21 cellular contexts compared by ENCODE assay signal in the genomic region with DNA sequence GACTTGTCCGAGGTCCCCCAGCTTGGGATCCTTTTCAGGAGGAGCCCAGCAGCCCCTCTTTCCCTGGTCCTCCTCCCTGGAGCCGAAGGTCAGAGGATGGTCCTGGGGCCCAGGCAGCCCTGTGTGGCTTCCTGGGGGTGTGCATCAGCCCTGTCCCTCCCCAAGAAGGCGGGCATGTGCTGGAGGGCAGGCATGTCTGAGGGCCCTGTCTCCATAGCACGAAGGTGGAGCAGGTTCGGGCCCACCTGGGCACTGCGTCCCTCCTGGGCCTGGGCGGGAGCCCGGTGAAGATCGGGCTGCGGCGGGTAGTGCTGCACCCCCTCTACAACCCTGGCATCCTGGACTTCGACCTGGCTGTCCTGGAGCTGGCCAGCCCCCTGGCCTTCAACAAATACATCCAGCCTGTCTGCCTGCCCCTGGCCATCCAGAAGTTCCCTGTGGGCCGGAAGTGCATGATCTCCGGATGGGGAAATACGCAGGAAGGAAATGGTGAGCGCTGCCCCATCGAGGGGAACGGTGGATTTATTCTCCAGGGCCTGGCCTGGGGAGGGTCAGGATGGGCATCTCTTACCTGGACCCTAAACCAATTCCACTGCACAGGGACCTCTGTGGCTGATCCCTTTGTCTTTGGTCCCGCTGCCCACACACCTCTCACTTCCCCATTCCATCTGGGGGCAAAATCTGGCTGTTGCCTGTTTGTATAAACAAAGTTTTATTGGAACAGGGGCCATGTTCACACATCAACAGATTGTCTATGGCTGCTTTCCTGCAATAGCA. TPM values are rescaled to one million over a fixed set of nuclear protein-coding genes. Genes with fewer than 3 reads are reported as not detected.
DNase-seq lines count a peak whose midpoint lies in the region; ATAC-seq, FAIRE-seq and TF ChIP-seq lines count a peak whose summit lies in the region.
"Had no signal": no experiment of that assay in that cellular context is flagged by ENCODE, and none has a peak within 500 bp of the region (broad histone marks: within the 10 kb centered on the region; RNA-seq: fewer than 3 reads in every experiment).

No MANE protein-coding gene starts in this region.

- peaks cover 8% of the 10 kb centered on the region for H3K36me3 Mint-ChIP-seq in astrocyte (ENCODE audit: low read depth, unreplicated experiment)

- no peaks in the 10 kb centered on the region for H3K4me1 Mint-ChIP-seq in astrocyte (ENCODE audit: low read depth, unreplicated experiment)
- H3K4me1 Mint-ChIP-seq: activated naive CD8-positive, alpha-beta T cell treated with anti-CD3 and anti-CD28 coated beads, Interleukin-2, amount 50 U/mL, for 24 hours had no signal

- no peaks in the 10 kb centered on the region for H3K27me3 Mint-ChIP-seq in astrocyte (ENCODE audit: low read depth, unreplicated experiment)
- H3K27me3 Mint-ChIP-seq: activated naive CD8-positive, alpha-beta T cell treated with anti-CD3 and anti-CD28 coated beads, Interleukin-2, amount 50 U/mL, for 24 hours had no signal

- ATAC-seq in A549 (peak; percentile 32 to 36; a peak in 5 of 6 replicates), right lobe of liver (peak; percentile 81 to 91 (median 83)), HG03565 (IDR thresholded peaks at IDR 0.05; ENCODE audit: unreplicated experiment) (no peak)
- ATAC-seq: activated naive CD8-positive, alpha-beta T cell treated with anti-CD3 and anti-CD28 coated beads, Interleukin-2, amount 50 U/mL, for 24 hours had no signal

- no peaks in the 10 kb centered on the region for H3K27me3 ChIP-seq in H7 (ENCODE audit: control insufficient read depth, insufficient read depth, low read length)
- H3K27me3 ChIP-seq in astrocyte (ENCODE audit: insufficient read depth, low read length) = no peaks in the 10 kb centered on the region
- H3K27me3 ChIP-seq in right lobe of liver = no peaks in the 10 kb centered on the region
- H3K27me3 ChIP-seq: brain microvascular endothelial cell, SJSA1 had no signal

- TF ChIP-seq POLR2A in A549 (IDR thresholded peaks at IDR 0.05; ENCODE audit: low read length) (no peak), right lobe of liver (IDR thresholded peaks at IDR 0.05) (no peak)

- H3K4me3 ChIP-seq in A549 (no peak overlapping the region), H7 (ENCODE audit: insufficient read depth, low read depth, low read length) (no peak overlapping the region), astrocyte (ENCODE audit: insufficient read depth, low read depth, low read length) (no peak overlapping the region), right lobe of liver (no peak overlapping the region)
- H3K4me3 ChIP-seq: lung, SJSA1 had no signal

- no peak overlapping the region for H3K4me2 ChIP-seq in A549
- H3K4me2 ChIP-seq in astrocyte (ENCODE audit: low read length) = no peak overlapping the region

- no peak for TF ChIP-seq EP300 in A549 (IDR thresholded peaks at IDR 0.05)

- FAIRE-seq in A549 (lab: Jason Lieb, UNC) = no peak
- FAIRE-seq in astrocyte (lab: Jason Lieb, UNC) = no peak
- FAIRE-seq: colon, GM19239 had no signal

- TF ChIP-seq CTCF in A549 (IDR thresholded peaks at IDR 0.05) (no peak), astrocyte (IDR thresholded peaks at IDR 0.05; ENCODE audit: insufficient read depth, low read depth, low read length) (no peak), right lobe of liver (IDR thresholded peaks at IDR 0.05) (no peak)

- peak overlapping the region; percentile 7 for H3K27ac Mint-ChIP-seq in astrocyte (ENCODE audit: unreplicated experiment)
- H3K27ac Mint-ChIP-seq: activated naive CD8-positive, alpha-beta T cell treated with anti-CD3 and anti-CD28 coated beads, Interleukin-2, amount 50 U/mL, for 24 hours; CD4-positive, alpha-beta memory T cell; T-helper 2 cell treated with Interferon-gamma antibody and Interleukin-4, amounts not matched to agents 5 μg/mL and 100 μg/mL, for 36 hours had no signal

- no peak for DNase-seq in A549 (ENCODE audit: low read depth in 1 of 2, low spot score in 1 of 2)
- peak; percentile 44 for DNase-seq in H7
- no peak for DNase-seq in astrocyte (ENCODE audit: low read depth)
- DNase-seq in right lobe of liver = peak in 1 of 3 donors; percentile 66
- DNase-seq in NCI-H345 (lab: John Stamatoyannopoulos, UW) = no peak
- DNase-seq in kidney glomerular epithelial cell (lab: John Stamatoyannopoulos, UW) = no peak
- no peak for DNase-seq in HUDEP-2 (lab: John Stamatoyannopoulos, UW; ENCODE audit: unreplicated experiment in 76 of 76)
- DNase-seq: activated CD8-positive, alpha-beta memory T cell treated with anti-CD3 and anti-CD28 coated beads, Interleukin-2, amount 50 U/mL, for 48 hours; activated naive CD8-positive, alpha-beta T cell treated with anti-CD3 and anti-CD28 coated beads, Interleukin-2, amount 50 U/mL, for 24 hours; brain microvascular endothelial cell; CD4-positive, alpha-beta memory T cell; DMS53; GF-D8; NCI-H1417 treated with DMSO at 0.1 percent for 48 hours; NCI-H526 treated with DMSO at 0.1 percent for 48 hours had no signal

- peaks cover under 1% of the 10 kb centered on the region for H3K79me2 ChIP-seq in astrocyte (ENCODE audit: insufficient read depth, low read length)

- H3K27ac ChIP-seq in A549 (no peak overlapping the region), astrocyte (ENCODE audit: low read depth, low read length) (no peak overlapping the region), right lobe of liver (no peak overlapping the region)
- H3K27ac ChIP-seq: brain microvascular endothelial cell, SJSA1 had no signal

- no peak overlapping the region for H2AFZ ChIP-seq in astrocyte (ENCODE audit: low read depth, low read length)

- intact Hi-C loops in right lobe of liver (cut with DNase I) = no loop called here

- WGBS in A549 (ENCODE audit: missing lambda C conversion rate) = 97% methylated on average over 9 of the region's 19 CpGs
- 40% methylated on average over 1 of the region's 19 CpGs for WGBS in right lobe of liver (ENCODE audit: insufficient coverage, low coverage, low lambda C conversion rate, missing lambda C conversion rate)

- H3K9me3 ChIP-seq in A549 (no peaks in the 10 kb centered on the region), astrocyte (ENCODE audit: insufficient read depth, low read depth, low read length) (no peaks in the 10 kb centered on the region), right lobe of liver (no peaks in the 10 kb centered on the region)
- H3K9me3 ChIP-seq: SJSA1 had no signal

- peaks cover 14% of the 10 kb centered on the region for H4K20me1 ChIP-seq in astrocyte (ENCODE audit: insufficient read depth, low read length)

- H3K4me3 Mint-ChIP-seq in astrocyte (ENCODE audit: unreplicated experiment) = no peak overlapping the region
- H3K4me3 Mint-ChIP-seq: activated naive CD8-positive, alpha-beta T cell treated with anti-CD3 and anti-CD28 coated beads, Interleukin-2, amount 50 U/mL, for 24 hours; CD4-positive, alpha-beta memory T cell; T-helper 2 cell treated with Interferon-gamma antibody and Interleukin-4, amounts not matched to agents 5 μg/mL and 100 μg/mL, for 36 hours had no signal

- CTCF ChIA-PET in A549 (lab: Yijun Ruan, JAX) = interaction anchor here (0.9 to 1.0 kb wide), 2 partner anchors 197 to 221 kb away, joined by 3 to 5 read pairs; no protein-coding TSS in a partner anchor

- POLR2A ChIA-PET in A549 (lab: Yijun Ruan, JAX) = no interaction called here

- H3K36me3 ChIP-seq in H7 (replicated peaks; ENCODE audit: control insufficient read depth, insufficient read depth, low read length) = no peaks in the 10 kb centered on the region
- no peaks in the 10 kb centered on the region for H3K36me3 ChIP-seq in astrocyte (ENCODE audit: insufficient read depth, low read length)
- no peaks in the 10 kb centered on the region for H3K36me3 ChIP-seq in right lobe of liver

- no peak overlapping the region for H3K9ac ChIP-seq in astrocyte (ENCODE audit: low read length)

- H3K9me3 Mint-ChIP-seq in astrocyte (ENCODE audit: unreplicated experiment) = peaks cover 5% of the 10 kb centered on the region
- H3K9me3 Mint-ChIP-seq: activated naive CD8-positive, alpha-beta T cell treated with anti-CD3 and anti-CD28 coated beads, Interleukin-2, amount 50 U/mL, for 24 hours; CD4-positive, alpha-beta memory T cell; T-helper 2 cell treated with Interferon-gamma antibody and Interleukin-4, amounts not matched to agents 5 μg/mL and 100 μg/mL, for 36 hours had no signal

- no peak for TF ChIP-seq RAD21 in A549 (conservative IDR thresholded peaks at IDR 0.05 in 1 of 2, IDR thresholded peaks at IDR 0.05 in 1 of 2)

- H3K4me1 ChIP-seq in A549 = no peaks in the 10 kb centered on the region
- H3K4me1 ChIP-seq in astrocyte (ENCODE audit: insufficient read depth, low read length) = no peaks in the 10 kb centered on the region
- H3K4me1 ChIP-seq in right lobe of liver = no peaks in the 10 kb centered on the region
- H3K4me1 ChIP-seq: SJSA1 had no signal

RNA-seq across cellular contexts. Expression of a gene that starts 10.9 kb away (rescaled TPM):
- polyA plus RNA-seq in A549 (2011; rRNA removed) (23.9 and 24.7 TPM in 2 replicates), A549 (2017; fragmentation: RNase III; extraction: RNeasy Plus Mini Kit Qiagen cat#74134 plus additional on column Dnase treatment) (73.6 to 85.7 TPM (median 81.2 TPM) in 3 replicates)
- 128 and 159 TPM in 2 replicates for polyA plus RNA-seq in A549 (2012; cell fraction: cytosol; rRNA removed)
- polyA plus RNA-seq in A549 (2012; cell fraction: nucleus; rRNA removed) = 95.9 and 129 TPM in 2 replicates
- 5.7 and 9.2 TPM in 2 replicates for polyA minus RNA-seq in A549 (2011; rRNA and poly(A)+ RNA removed)
- 176 and 179 TPM in 2 replicates for total RNA-seq in H7 (2014; rRNA removed; shearing (Covaris generic))
- total RNA-seq in astrocyte (93.4 and 105 TPM in 2 replicates), right lobe of liver (10 to 100 TPM; 35.5 to 59.8 (median 51.1) TPM)

RNA-seq across cellular contexts. Expression of a gene that starts 40.2 kb away (rescaled TPM):
- polyA plus RNA-seq in A549 (2011; rRNA removed) = 53.5 and 54.6 TPM in 2 replicates
- 96.0 and 132 TPM in 2 replicates for polyA plus RNA-seq in A549 (2012; cell fraction: cytosol; rRNA removed)
- 167 and 168 TPM in 2 replicates for polyA plus RNA-seq in A549 (2012; cell fraction: nucleus; rRNA removed)
- polyA plus RNA-seq in A549 (2017; fragmentation: RNase III; extraction: RNeasy Plus Mini Kit Qiagen cat#74134 plus additional on column Dnase treatment) = 93.6 to 105 TPM (median 97.7 TPM) in 3 replicates
- polyA minus RNA-seq in A549 (2011; rRNA and poly(A)+ RNA removed) = 53.1 and 60.5 TPM in 2 replicates
- 204 and 229 TPM in 2 replicates for total RNA-seq in H7 (2014; rRNA removed; shearing (Covaris generic))
- 64.0 and 72.1 TPM in 2 replicates for total RNA-seq in astrocyte
- total RNA-seq in right lobe of liver = 10 to 100 TPM in 1 of 6 experiments, 1 to 10 TPM in 5; 4.6 to 11.6 (median 7.1) TPM

RNA-seq across cellular contexts. Expression of a gene that starts 56.4 kb away (rescaled TPM):
- polyA plus RNA-seq in A549 (2011; rRNA removed) = 0.01 TPM in 1 of 2 replicates, not detected in the other
- 0.01 TPM in 2 replicates for polyA plus RNA-seq in A549 (2012; cell fraction: cytosol; rRNA removed)
- polyA plus RNA-seq in A549 (2012; cell fraction: nucleus; rRNA removed) = 0.11 and 0.36 TPM in 2 replicates
- 0.04 TPM in 1 of 3 replicates, not detected in the others for polyA plus RNA-seq in A549 (2017; fragmentation: RNase III; extraction: RNeasy Plus Mini Kit Qiagen cat#74134 plus additional on column Dnase treatment)
- polyA minus RNA-seq in A549 (2011; rRNA and poly(A)+ RNA removed) = not detected in 2 replicates
- 0.48 TPM in 1 of 2 replicates, not detected in the other for total RNA-seq in H7 (2014; rRNA removed; shearing (Covaris generic))
- 0.16 and 0.17 TPM in 2 replicates for total RNA-seq in astrocyte
- total RNA-seq in right lobe of liver = 1 to 10 TPM in 3 of 6 experiments, under 1 TPM in 3; 0.12 to 6.7 (median 2.9) TPM
- total RNA-seq: CD4-positive, alpha-beta memory T cell; SJSA1 had no signal
- polyA plus RNA-seq: CD4-positive, alpha-beta memory T cell had no signal

RNA-seq across cellular contexts. Expression of a gene that starts 59.4 kb away (rescaled TPM):
- polyA plus RNA-seq in A549 (2011; rRNA removed) = 65.3 and 72.5 TPM in 2 replicates
- 120 and 125 TPM in 2 replicates for polyA plus RNA-seq in A549 (2012; cell fraction: cytosol; rRNA removed)
- polyA plus RNA-seq in A549 (2012; cell fraction: nucleus; rRNA removed) = 193 and 205 TPM in 2 replicates
- polyA plus RNA-seq in A549 (2017; fragmentation: RNase III; extraction: RNeasy Plus Mini Kit Qiagen cat#74134 plus additional on column Dnase treatment) = 38.6 to 42.4 TPM (median 39.9 TPM) in 3 replicates
- 42.7 and 50.1 TPM in 2 replicates for polyA minus RNA-seq in A549 (2011; rRNA and poly(A)+ RNA removed)
- 29.4 and 39.9 TPM in 2 replicates for total RNA-seq in H7 (2014; rRNA removed; shearing (Covaris generic))
- total RNA-seq in astrocyte = 161 and 190 TPM in 2 replicates
- 100 to 1,000 TPM in 4 of 6 experiments, 10 to 100 TPM in 2; 39.0 to 176 (median 127) TPM for total RNA-seq in right lobe of liver
